In genomic region chr20:11777387-11777786, GRCh38 we compare ENCODE assay signal across 1 cellular context.
TF ChIP-seq lines count a peak whose summit lies in the region.

No MANE protein-coding gene starts in this region.

TF ChIP-seq in HepG2, 621 proteins besides CTCF, POLR2A, EP300 and RAD21 (continued from another document):
- TF ChIP-seq, protein P1, sequence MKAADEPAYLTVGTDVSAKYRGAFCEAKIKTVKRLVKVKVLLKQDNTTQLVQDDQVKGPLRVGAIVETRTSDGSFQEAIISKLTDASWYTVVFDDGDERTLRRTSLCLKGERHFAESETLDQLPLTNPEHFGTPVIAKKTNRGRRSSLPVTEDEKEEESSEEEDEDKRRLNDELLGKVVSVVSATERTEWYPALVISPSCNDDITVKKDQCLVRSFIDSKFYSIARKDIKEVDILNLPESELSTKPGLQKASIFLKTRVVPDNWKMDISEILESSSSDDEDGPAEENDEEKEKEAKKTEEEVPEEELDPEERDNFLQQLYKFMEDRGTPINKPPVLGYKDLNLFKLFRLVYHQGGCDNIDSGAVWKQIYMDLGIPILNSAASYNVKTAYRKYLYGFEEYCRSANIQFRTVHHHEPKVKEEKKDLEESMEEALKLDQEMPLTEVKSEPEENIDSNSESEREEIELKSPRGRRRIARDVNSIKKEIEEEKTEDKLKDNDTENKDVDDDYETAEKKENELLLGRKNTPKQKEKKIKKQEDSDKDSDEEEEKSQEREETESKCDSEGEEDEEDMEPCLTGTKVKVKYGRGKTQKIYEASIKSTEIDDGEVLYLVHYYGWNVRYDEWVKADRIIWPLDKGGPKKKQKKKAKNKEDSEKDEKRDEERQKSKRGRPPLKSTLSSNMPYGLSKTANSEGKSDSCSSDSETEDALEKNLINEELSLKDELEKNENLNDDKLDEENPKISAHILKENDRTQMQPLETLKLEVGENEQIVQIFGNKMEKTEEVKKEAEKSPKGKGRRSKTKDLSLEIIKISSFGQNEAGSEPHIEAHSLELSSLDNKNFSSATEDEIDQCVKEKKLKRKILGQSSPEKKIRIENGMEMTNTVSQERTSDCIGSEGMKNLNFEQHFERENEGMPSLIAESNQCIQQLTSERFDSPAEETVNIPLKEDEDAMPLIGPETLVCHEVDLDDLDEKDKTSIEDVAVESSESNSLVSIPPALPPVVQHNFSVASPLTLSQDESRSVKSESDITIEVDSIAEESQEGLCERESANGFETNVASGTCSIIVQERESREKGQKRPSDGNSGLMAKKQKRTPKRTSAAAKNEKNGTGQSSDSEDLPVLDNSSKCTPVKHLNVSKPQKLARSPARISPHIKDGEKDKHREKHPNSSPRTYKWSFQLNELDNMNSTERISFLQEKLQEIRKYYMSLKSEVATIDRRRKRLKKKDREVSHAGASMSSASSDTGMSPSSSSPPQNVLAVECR (CRISPR knock-in tag; IDR thresholded peaks at IDR 0.05; ENCODE audit: borderline replicate concordance), result no peak
- TF ChIP-seq, protein P2, sequence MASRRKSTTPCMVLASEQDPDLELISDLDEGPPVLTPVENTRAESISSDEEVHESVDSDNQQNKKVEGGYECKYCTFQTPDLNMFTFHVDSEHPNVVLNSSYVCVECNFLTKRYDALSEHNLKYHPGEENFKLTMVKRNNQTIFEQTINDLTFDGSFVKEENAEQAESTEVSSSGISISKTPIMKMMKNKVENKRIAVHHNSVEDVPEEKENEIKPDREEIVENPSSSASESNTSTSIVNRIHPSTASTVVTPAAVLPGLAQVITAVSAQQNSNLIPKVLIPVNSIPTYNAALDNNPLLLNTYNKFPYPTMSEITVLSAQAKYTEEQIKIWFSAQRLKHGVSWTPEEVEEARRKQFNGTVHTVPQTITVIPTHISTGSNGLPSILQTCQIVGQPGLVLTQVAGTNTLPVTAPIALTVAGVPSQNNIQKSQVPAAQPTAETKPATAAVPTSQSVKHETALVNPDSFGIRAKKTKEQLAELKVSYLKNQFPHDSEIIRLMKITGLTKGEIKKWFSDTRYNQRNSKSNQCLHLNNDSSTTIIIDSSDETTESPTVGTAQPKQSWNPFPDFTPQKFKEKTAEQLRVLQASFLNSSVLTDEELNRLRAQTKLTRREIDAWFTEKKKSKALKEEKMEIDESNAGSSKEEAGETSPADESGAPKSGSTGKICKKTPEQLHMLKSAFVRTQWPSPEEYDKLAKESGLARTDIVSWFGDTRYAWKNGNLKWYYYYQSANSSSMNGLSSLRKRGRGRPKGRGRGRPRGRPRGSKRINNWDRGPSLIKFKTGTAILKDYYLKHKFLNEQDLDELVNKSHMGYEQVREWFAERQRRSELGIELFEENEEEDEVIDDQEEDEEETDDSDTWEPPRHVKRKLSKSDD (CRISPR knock-in tag; IDR thresholded peaks at IDR 0.05; ENCODE audit: low read depth), result no peak
- TF ChIP-seq PRDM15 (CRISPR knock-in tag; IDR thresholded peaks at IDR 0.05), result no peak
- no peak for TF ChIP-seq ZNF629 (CRISPR knock-in tag; conservative IDR thresholded peaks at IDR 0.05)
- TF ChIP-seq HDAC2 (CRISPR knock-in tag; IDR thresholded peaks at IDR 0.05), result no peak
- no peak for TF ChIP-seq ZBTB7A (CRISPR knock-in tag; IDR thresholded peaks at IDR 0.05)
- no peak for TF ChIP-seq FOXP4 (CRISPR knock-in tag; IDR thresholded peaks at IDR 0.05)
- no peak for TF ChIP-seq MED1 (CRISPR knock-in tag; IDR thresholded peaks at IDR 0.05)
- no peak for TF ChIP-seq FOXC1 (CRISPR knock-in tag; IDR thresholded peaks at IDR 0.05; ENCODE audit: borderline replicate concordance)
- TF ChIP-seq CEBPG (CRISPR knock-in tag; IDR thresholded peaks at IDR 0.05), result no peak
- TF ChIP-seq, protein P3, sequence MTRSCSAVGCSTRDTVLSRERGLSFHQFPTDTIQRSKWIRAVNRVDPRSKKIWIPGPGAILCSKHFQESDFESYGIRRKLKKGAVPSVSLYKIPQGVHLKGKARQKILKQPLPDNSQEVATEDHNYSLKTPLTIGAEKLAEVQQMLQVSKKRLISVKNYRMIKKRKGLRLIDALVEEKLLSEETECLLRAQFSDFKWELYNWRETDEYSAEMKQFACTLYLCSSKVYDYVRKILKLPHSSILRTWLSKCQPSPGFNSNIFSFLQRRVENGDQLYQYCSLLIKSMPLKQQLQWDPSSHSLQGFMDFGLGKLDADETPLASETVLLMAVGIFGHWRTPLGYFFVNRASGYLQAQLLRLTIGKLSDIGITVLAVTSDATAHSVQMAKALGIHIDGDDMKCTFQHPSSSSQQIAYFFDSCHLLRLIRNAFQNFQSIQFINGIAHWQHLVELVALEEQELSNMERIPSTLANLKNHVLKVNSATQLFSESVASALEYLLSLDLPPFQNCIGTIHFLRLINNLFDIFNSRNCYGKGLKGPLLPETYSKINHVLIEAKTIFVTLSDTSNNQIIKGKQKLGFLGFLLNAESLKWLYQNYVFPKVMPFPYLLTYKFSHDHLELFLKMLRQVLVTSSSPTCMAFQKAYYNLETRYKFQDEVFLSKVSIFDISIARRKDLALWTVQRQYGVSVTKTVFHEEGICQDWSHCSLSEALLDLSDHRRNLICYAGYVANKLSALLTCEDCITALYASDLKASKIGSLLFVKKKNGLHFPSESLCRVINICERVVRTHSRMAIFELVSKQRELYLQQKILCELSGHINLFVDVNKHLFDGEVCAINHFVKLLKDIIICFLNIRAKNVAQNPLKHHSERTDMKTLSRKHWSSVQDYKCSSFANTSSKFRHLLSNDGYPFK (CRISPR knock-in tag; IDR thresholded peaks at IDR 0.05; ENCODE audit: borderline replicate concordance), result no peak
